Comparison of ENCODE assay signal across 33 cellular contexts in the genomic region with DNA sequence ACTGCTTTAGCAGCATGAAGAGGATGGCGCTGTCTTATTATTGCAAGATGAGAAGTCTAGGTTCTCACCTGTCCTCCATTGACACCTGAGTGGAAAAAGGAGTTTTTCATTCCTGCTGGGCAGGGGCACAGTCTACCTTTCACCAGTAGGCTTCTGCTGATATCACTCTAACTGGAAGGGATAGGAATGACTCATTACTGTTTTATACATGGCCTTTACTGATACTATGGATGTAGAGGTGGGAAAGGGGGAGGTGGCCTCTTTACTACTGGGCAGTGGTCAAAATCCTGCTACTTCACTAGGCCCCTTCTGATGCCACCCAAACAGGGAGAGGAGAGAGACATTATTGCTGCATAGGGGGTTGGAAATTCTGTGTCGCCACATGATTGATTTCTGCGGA.
DNase-seq lines count a peak whose midpoint lies in the region; ATAC-seq, FAIRE-seq and TF ChIP-seq lines count a peak whose summit lies in the region.
"Had no signal": no experiment of that assay in that cellular context is flagged by ENCODE, and none has a peak within 500 bp of the region (broad histone marks: within the 10 kb centered on the region; RNA-seq: fewer than 3 reads in every experiment).

No MANE protein-coding gene starts in this region.

- no peak for DNase-seq in left ventricle myocardium superior
- DNase-seq in right cardiac atrium, result no peak
- no peak for DNase-seq in astrocyte (ENCODE audit: low read depth)
- no peak for DNase-seq in neural progenitor cell (ENCODE audit: low spot score)
- no peak for DNase-seq in ascending aorta (ENCODE audit: low spot score in 2 of 2)
- DNase-seq in left colon, result no peak
- DNase-seq in iPS-NIHi11 (ENCODE audit: low spot score), result no peak
- DNase-seq: activated CD4-positive, alpha-beta T cell treated with anti-CD3 and anti-CD28 coated beads for 4 hours; activated naive CD4-positive, alpha-beta T cell treated with Interleukin-2 at 50 U/mL for 16 hours; activated T-cell treated with anti-CD3 and anti-CD28 coated beads, Interleukin-2, amount 50 U/mL, for 24 hours; amygdala; BE2C; DMS53; endodermal cell; foreskin fibroblast; H9; heart left ventricle; KBM-7; kidney glomerular epithelial cell; NCI-H1436 treated with DMSO at 0.1 percent for 48 hours; NCI-H446 treated with DMSO at 0.1 percent for 48 hours; posterior cingulate gyrus; Right ventricle myocardium superior; stimulated activated CD4-positive, alpha-beta T cell treated with anti-CD3 and anti-CD28 coated beads, Interleukin-4, amount 100 ng/mL, for 24 hours; T-helper 2 cell had no signal

- H4K20me1 ChIP-seq in astrocyte (ENCODE audit: insufficient read depth, low read length) (peaks cover 43% of the 10 kb centered on the region), neural progenitor cell (ENCODE audit: low read depth) (peaks cover 68% of the 10 kb centered on the region)

- H3K4me1 Mint-ChIP-seq in astrocyte (ENCODE audit: low read depth, unreplicated experiment) (peaks cover 21% of the 10 kb centered on the region), neural progenitor cell (peaks cover 6% of the 10 kb centered on the region)

- H3K27me3 ChIP-seq in right cardiac atrium (ENCODE audit: control insufficient read depth, insufficient read depth) (no peaks in the 10 kb centered on the region), astrocyte (ENCODE audit: insufficient read depth, low read length) (no peaks in the 10 kb centered on the region), neural progenitor cell (no peaks in the 10 kb centered on the region), ascending aorta (no peaks in the 10 kb centered on the region)
- H3K27me3 ChIP-seq: BE2C, cardiac muscle cell, heart left ventricle had no signal

- 85% methylated on average over 3 of the region's 3 CpGs for WGBS in right cardiac atrium

- H3K9me3 Mint-ChIP-seq in astrocyte (ENCODE audit: unreplicated experiment) (no peaks in the 10 kb centered on the region), neural progenitor cell (peaks cover 18% of the 10 kb centered on the region)
- H3K9me3 Mint-ChIP-seq: activated T-cell treated with anti-CD3 and anti-CD28 coated beads, Interleukin-2, amount 50 U/mL, for 24 hours; endodermal cell; H9; stimulated activated memory B cell treated with anti-CD40 and anti-IgM and Interleukin-4, amounts not matched to agents 10 μg/mL and 1 μg/mL and 100 μg/mL, for 72 hours had no signal

- H3K4me2 ChIP-seq in astrocyte (ENCODE audit: low read length), result no peak overlapping the region
- no peak overlapping the region for H3K4me2 ChIP-seq in neural progenitor cell

- H2AFZ ChIP-seq in astrocyte (ENCODE audit: low read depth, low read length), result no peak overlapping the region
- H2AFZ ChIP-seq in neural progenitor cell (replicated peaks), result no peak overlapping the region

- FAIRE-seq in astrocyte (lab: Jason Lieb, UNC), result no peak
- FAIRE-seq: G401.6 had no signal

- H3K9ac ChIP-seq in astrocyte (ENCODE audit: low read length) (no peak overlapping the region), neural progenitor cell (no peak overlapping the region)

- no peak overlapping the region for H3K4me3 Mint-ChIP-seq in astrocyte (ENCODE audit: unreplicated experiment)
- no peak overlapping the region for H3K4me3 Mint-ChIP-seq in neural progenitor cell
- H3K4me3 Mint-ChIP-seq: activated T-cell treated with anti-CD3 and anti-CD28 coated beads, Interleukin-2, amount 50 U/mL, for 24 hours; endodermal cell; H9; stimulated activated memory B cell treated with anti-CD40 and anti-IgM and Interleukin-4, amounts not matched to agents 10 μg/mL and 1 μg/mL and 100 μg/mL, for 72 hours had no signal

- H3K27ac ChIP-seq in right cardiac atrium (ENCODE audit: low read length) (no peak overlapping the region), astrocyte (ENCODE audit: low read depth, low read length) (no peak overlapping the region), neural progenitor cell (no peak overlapping the region), ascending aorta (no peak overlapping the region)
- H3K27ac ChIP-seq: cardiac muscle cell, coronary artery, heart left ventricle, thoracic aorta had no signal

- ATAC-seq in left ventricle myocardium superior, result peak; percentile 33
- ATAC-seq in right cardiac atrium, result no peak
- no peak for ATAC-seq in HG03108 (IDR thresholded peaks at IDR 0.05; ENCODE audit: unreplicated experiment)
- ATAC-seq in left colon, result no peak
- ATAC-seq: esophagus mucosa; heart left ventricle; sciatic nerve; stimulated activated memory B cell treated with anti-CD40 and anti-IgM and Interleukin-4, amounts not matched to agents 10 μg/mL and 1 μg/mL and 100 μg/mL, for 72 hours had no signal

- H3K36me3 Mint-ChIP-seq in astrocyte (ENCODE audit: low read depth, unreplicated experiment) (no peaks in the 10 kb centered on the region), neural progenitor cell (peaks cover 2% of the 10 kb centered on the region)

- H3K4me1 ChIP-seq in right cardiac atrium (ENCODE audit: control insufficient read depth, insufficient read depth, low read length), result no peaks in the 10 kb centered on the region
- no peaks in the 10 kb centered on the region for H3K4me1 ChIP-seq in astrocyte (ENCODE audit: insufficient read depth, low read length)
- peaks cover 17% of the 10 kb centered on the region for H3K4me1 ChIP-seq in neural progenitor cell
- H3K4me1 ChIP-seq in ascending aorta, result peaks cover 0 to 2% of the 10 kb centered on the region in 2 donors

- H3K27ac Mint-ChIP-seq in astrocyte (ENCODE audit: unreplicated experiment), result peak overlapping the region; percentile 68
- H3K27ac Mint-ChIP-seq in neural progenitor cell, result peak overlapping the region; percentile 24
- H3K27ac Mint-ChIP-seq: activated T-cell treated with anti-CD3 and anti-CD28 coated beads, Interleukin-2, amount 50 U/mL, for 24 hours; stimulated activated memory B cell treated with anti-CD40 and anti-IgM and Interleukin-4, amounts not matched to agents 10 μg/mL and 1 μg/mL and 100 μg/mL, for 72 hours had no signal

- peaks cover 35% of the 10 kb centered on the region for H3K79me2 ChIP-seq in astrocyte (ENCODE audit: insufficient read depth, low read length)
- H3K79me2 ChIP-seq in neural progenitor cell (ENCODE audit: low read depth), result peaks cover 96% of the 10 kb centered on the region

- no peak overlapping the region for H3K4me3 ChIP-seq in right cardiac atrium (ENCODE audit: low read length)
- no peak overlapping the region for H3K4me3 ChIP-seq in astrocyte (ENCODE audit: insufficient read depth, low read depth, low read length)
- H3K4me3 ChIP-seq in neural progenitor cell, result no peak overlapping the region
- H3K4me3 ChIP-seq in ascending aorta, result no peak overlapping the region
- H3K4me3 ChIP-seq: cardiac muscle cell, coronary artery, heart left ventricle, thoracic aorta had no signal

- H3K36me3 ChIP-seq in astrocyte (ENCODE audit: insufficient read depth, low read length) (no peaks in the 10 kb centered on the region), neural progenitor cell (no peaks in the 10 kb centered on the region), ascending aorta (no peaks in the 10 kb centered on the region)
- H3K36me3 ChIP-seq: BE2C, cardiac muscle cell, heart left ventricle, thoracic aorta had no signal

- TF ChIP-seq CTCF in astrocyte (IDR thresholded peaks at IDR 0.05; ENCODE audit: insufficient read depth, low read depth, low read length) (no peak), neural progenitor cell (IDR thresholded peaks at IDR 0.05) (no peak), ascending aorta (IDR thresholded peaks at IDR 0.05) (no peak)

- no peaks in the 10 kb centered on the region for H3K27me3 Mint-ChIP-seq in astrocyte (ENCODE audit: low read depth, unreplicated experiment)
- no peaks in the 10 kb centered on the region for H3K27me3 Mint-ChIP-seq in neural progenitor cell (ENCODE audit: insufficient read depth, low read depth)
- H3K27me3 Mint-ChIP-seq: activated T-cell treated with anti-CD3 and anti-CD28 coated beads, Interleukin-2, amount 50 U/mL, for 24 hours; stimulated activated memory B cell treated with anti-CD40 and anti-IgM and Interleukin-4, amounts not matched to agents 10 μg/mL and 1 μg/mL and 100 μg/mL, for 72 hours had no signal

- no peaks in the 10 kb centered on the region for H3K9me3 ChIP-seq in right cardiac atrium (ENCODE audit: control insufficient read depth, low read length)
- H3K9me3 ChIP-seq in astrocyte (ENCODE audit: insufficient read depth, low read depth, low read length), result no peaks in the 10 kb centered on the region
- no peaks in the 10 kb centered on the region for H3K9me3 ChIP-seq in neural progenitor cell (ENCODE audit: low read depth)
- no peaks in the 10 kb centered on the region for H3K9me3 ChIP-seq in ascending aorta
- H3K9me3 ChIP-seq: BE2C, heart left ventricle, thoracic aorta had no signal

- no peaks in the 10 kb centered on the region for H3F3A ChIP-seq in neural progenitor cell (ENCODE audit: low read depth)

- intact Hi-C loops in left ventricle myocardium superior (cut with micrococcal nuclease) (no loop called here), right cardiac atrium (cut with DNase I) (no loop called here), ascending aorta (cut with DNase I) (no loop called here), left colon (cut with DNase I, micrococcal nuclease) (no loop called here)
